ENCODE assay signal across 9 cellular contexts in genomic region chr9:106878943-106879916, GRCh38. TPM values are rescaled to one million over a fixed set of nuclear protein-coding genes. Genes with fewer than 3 reads are reported as not detected.
DNase-seq lines count a peak whose midpoint lies in the region; ATAC-seq, FAIRE-seq and TF ChIP-seq lines count a peak whose summit lies in the region.
"Had no signal": no experiment of that assay in that cellular context is flagged by ENCODE, and none has a peak within 500 bp of the region (broad histone marks: within the 10 kb centered on the region; RNA-seq: fewer than 3 reads in every experiment).

No MANE protein-coding gene starts in this region.

- H3K4me3 Mint-ChIP-seq in activated T-cell treated with anti-CD3 and anti-CD28 coated beads, Interleukin-2, amount 50 U/mL, for 72 hours = no peak overlapping the region
- H3K4me3 Mint-ChIP-seq in activated naive CD4-positive, alpha-beta T cell treated with anti-CD3 and anti-CD28 coated beads for 36 hours = no peak overlapping the region
- H3K4me3 Mint-ChIP-seq: activated B cell treated with CpG ODN at 0.5 μM for 24 hours had no signal

- H3K4me1 ChIP-seq in H1 (replicated peaks in 1 of 4; ENCODE audit: control insufficient read depth in 3 of 4, insufficient read depth in 4 of 4, low read length in 3 of 4) (peaks cover 19 to 45% (median 36%) of the 10 kb centered on the region in 4 experiments), mesodermal cell (ENCODE audit: control insufficient read depth, insufficient read depth, low read length, poor library complexity, severe bottlenecking) (peaks cover 43% of the 10 kb centered on the region)

- FAIRE-seq in H1 (lab: Jason Lieb, UNC) = no peak

- TF ChIP-seq RAD21 in H1 (IDR thresholded peaks at IDR 0.05 in 1 of 2, conservative IDR thresholded peaks at IDR 0.05 in 1 of 2; ENCODE audit: low read depth in 2 of 2, low read length in 2 of 2) = no peak

- H3K79me2 ChIP-seq in H1 (ENCODE audit: control insufficient read depth in 1 of 2, insufficient read depth in 2 of 2, low read length in 2 of 2) = peaks cover 58 to 100% of the 10 kb centered on the region in 2 experiments

- CTCF ChIA-PET in H1 (lab: Charles Lee; ENCODE audit: partially characterized antibody) = interaction anchor here (1.3 kb wide), 1 partner anchor 10 kb away, joined by 4 read pairs; no protein-coding TSS in a partner anchor
- CTCF ChIA-PET in activated naive CD4-positive, alpha-beta T cell treated with anti-CD3 and anti-CD28 coated beads for 36 hours (lab: Charles Lee) = no interaction called here

- H4K91ac ChIP-seq in H1 (replicated peaks; ENCODE audit: insufficient read length, low read length) = peak overlapping the region; percentile 81

- H3K4ac ChIP-seq in H1 (replicated peaks; ENCODE audit: insufficient read length, low read depth, low read length) = peak overlapping the region; percentile 20

- no peaks in the 10 kb centered on the region for H3K27me3 ChIP-seq in H1 (replicated peaks in 1 of 4; ENCODE audit: control insufficient read depth in 3 of 4, extremely low read depth in 1 of 4, insufficient read depth in 3 of 4, low read length in 3 of 4)

- no peak overlapping the region for H4K8ac ChIP-seq in H1 (ENCODE audit: extremely low read depth, insufficient read depth, low read length)

- peak overlapping the region; percentile 69 to 86 for H3K4me2 ChIP-seq in H1 (ENCODE audit: insufficient read depth in 1 of 2, low read depth in 2 of 2, low read length in 2 of 2)

- peaks cover 0 to 14% (median 4%) of the 10 kb centered on the region in 4 experiments; a peak in 2 of 8 replicates for H3K36me3 ChIP-seq in H1 (ENCODE audit: control insufficient read depth in 2 of 4, insufficient read depth in 4 of 4, low read length in 3 of 4)
- H3K36me3 ChIP-seq in mesodermal cell (ENCODE audit: control insufficient read depth, insufficient read depth, low read length) = peaks cover 33% of the 10 kb centered on the region

- peak; percentile 95 for DNase-seq in AG10803 (ENCODE audit: low read depth)
- peak; percentile 80 for DNase-seq in NCI-H2227 (lab: John Stamatoyannopoulos, UW; ENCODE audit: unreplicated experiment)
- DNase-seq in H1 (ENCODE audit: low read depth in 1 of 2, low spot score in 2 of 2) = no peak
- no peak for DNase-seq in activated gamma-delta T cell (lab: John Stamatoyannopoulos, UW)
- DNase-seq in activated T-cell treated with anti-CD3 and anti-CD28 coated beads, Interleukin-2, amount 50 U/mL, for 72 hours = no peak
- no peak for DNase-seq in activated naive CD4-positive, alpha-beta T cell treated with anti-CD3 and anti-CD28 coated beads for 36 hours
- no peak for DNase-seq in activated CD4-positive, alpha-beta T cell treated with anti-CD3 and anti-CD28 coated beads for 4 hours
- DNase-seq: activated B cell treated with CpG ODN at 0.5 μM for 24 hours had no signal

- POLR2A ChIA-PET in H1 (lab: Charles Lee; ENCODE audit: partially characterized antibody) = interaction anchor here (0.9 to 5.1 kb wide), 7 partner anchors 10 to 56 kb away, joined by 3 to 64 read pairs (median 4); partner anchors contain the start of gene ZNF462

- no peak overlapping the region for H3K4me3 ChIP-seq in AG10803 (ENCODE audit: low read length)
- peak overlapping the region in 2 of 4 experiments; percentile 11 to 49; a peak in 3 of 8 replicates for H3K4me3 ChIP-seq in H1 (ENCODE audit: extremely low read depth in 1 of 4, insufficient read depth in 2 of 4, low read depth in 3 of 4, low read length in 4 of 4)
- H3K4me3 ChIP-seq in mesodermal cell (ENCODE audit: extremely low read depth, insufficient read depth, low read length, poor library complexity, severe bottlenecking) = no peak overlapping the region

- H3K23ac ChIP-seq in H1 (ENCODE audit: insufficient read length) = no peak overlapping the region

- no peaks in the 10 kb centered on the region for H3K4me1 Mint-ChIP-seq in activated T-cell treated with anti-CD3 and anti-CD28 coated beads, Interleukin-2, amount 50 U/mL, for 72 hours (ENCODE audit: low read depth)
- no peaks in the 10 kb centered on the region for H3K4me1 Mint-ChIP-seq in activated naive CD4-positive, alpha-beta T cell treated with anti-CD3 and anti-CD28 coated beads for 36 hours (ENCODE audit: low read depth)
- H3K4me1 Mint-ChIP-seq: activated B cell treated with CpG ODN at 0.5 μM for 24 hours had no signal

- peak overlapping the region; percentile 93; the same call in 1 of the 2 replicates for H2BK5ac ChIP-seq in H1 (ENCODE audit: low read depth, low read length)

- H3K9me3 Mint-ChIP-seq in activated T-cell treated with anti-CD3 and anti-CD28 coated beads, Interleukin-2, amount 50 U/mL, for 72 hours = peaks cover 2 to 4% of the 10 kb centered on the region in 2 donors
- no peaks in the 10 kb centered on the region for H3K9me3 Mint-ChIP-seq in activated naive CD4-positive, alpha-beta T cell treated with anti-CD3 and anti-CD28 coated beads for 36 hours
- H3K9me3 Mint-ChIP-seq: activated B cell treated with CpG ODN at 0.5 μM for 24 hours had no signal

- peak overlapping the region; percentile 12 for H4K5ac ChIP-seq in H1 (ENCODE audit: insufficient read length, low read depth, low read length)

- peaks cover 5% of the 10 kb centered on the region; the same call in 1 of the 2 replicates for H3K23me2 ChIP-seq in H1 (ENCODE audit: low read depth, low read length)

- H3K27ac ChIP-seq in H1 (ENCODE audit: low read depth, low read length) (peak overlapping the region; percentile 1; the same call in 1 of the 2 replicates), mesodermal cell (ENCODE audit: low read depth, low read length, severe bottlenecking) (peak overlapping the region; percentile 36)

- no peak overlapping the region for H3K9ac ChIP-seq in H1 (replicated peaks in 1 of 4; ENCODE audit: extremely low read depth in 1 of 4, low read depth in 3 of 4, low read length in 3 of 4)

- TF ChIP-seq POLR2A in H1 (IDR thresholded peaks at IDR 0.05; ENCODE audit: control extremely low read depth in 1 of 2, low read depth in 2 of 2, low read length in 2 of 2) = no peak

- peaks cover 3% of the 10 kb centered on the region; the same call in 1 of the 2 replicates for H3K79me1 ChIP-seq in H1 (ENCODE audit: low read depth, low read length)

- H4K20me1 ChIP-seq in H1 (replicated peaks in 1 of 2; ENCODE audit: control insufficient read depth in 1 of 2, insufficient read depth in 2 of 2, low read length in 2 of 2) = peaks cover 15 to 27% of the 10 kb centered on the region in 2 experiments

- WGBS in H1 (ENCODE audit: extremely low coverage in 1 of 2, insufficient coverage in 1 of 2, insufficient read length in 1 of 2, insufficient replicate concordance in 2 of 2, low coverage in 1 of 2, low lambda C conversion rate in 2 of 2, missing lambda C conversion rate in 1 of 2), 2 experiments = 63% methylated on average over 7 of the region's 7 CpGs; no CpG with 5 or more reads in 1 of the 2 experiments
- 55 to 64% methylated on average over 5 to 6 of the region's 7 CpGs for WGBS in mesodermal cell (ENCODE audit: insufficient coverage in 2 of 2), 2 experiments

- peak overlapping the region; percentile 94 for H2BK20ac ChIP-seq in H1 (ENCODE audit: low read length)

- no peak for TF ChIP-seq EP300 in H1 (IDR thresholded peaks at IDR 0.05; ENCODE audit: borderline replicate concordance in 1 of 2, low read depth in 2 of 2, low read length in 2 of 2)

- H3K36me3 Mint-ChIP-seq in activated T-cell treated with anti-CD3 and anti-CD28 coated beads, Interleukin-2, amount 50 U/mL, for 72 hours (ENCODE audit: insufficient read depth in 2 of 2) = peaks cover 0 to 1% of the 10 kb centered on the region in 2 donors
- no peaks in the 10 kb centered on the region for H3K36me3 Mint-ChIP-seq in activated naive CD4-positive, alpha-beta T cell treated with anti-CD3 and anti-CD28 coated beads for 36 hours (ENCODE audit: low read depth)

- TF ChIP-seq CTCF in AG10803 (conservative IDR thresholded peaks at IDR 0.05; ENCODE audit: low read length) (no peak), H1 (IDR thresholded peaks at IDR 0.05; ENCODE audit: control extremely low read depth in 1 of 3, insufficient read depth in 1 of 3, low read depth in 1 of 3, low read length in 3 of 3) (no peak)

- H3K14ac ChIP-seq in H1 (ENCODE audit: insufficient read length) = no peak overlapping the region

- ATAC-seq in activated T-cell treated with anti-CD3 and anti-CD28 coated beads, Interleukin-2, amount 50 U/mL, for 72 hours (replicated peaks in 1 of 2) = no peak

- H2AFZ ChIP-seq in H1 (ENCODE audit: low read length) = no peak overlapping the region

- peak overlapping the region; percentile 96 for H2BK12ac ChIP-seq in H1 (ENCODE audit: low read depth, low read length)

- H3K18ac ChIP-seq in H1 (ENCODE audit: extremely low read depth, low read length) = peak overlapping the region; percentile 92

- H2BK120ac ChIP-seq in H1 (replicated peaks; ENCODE audit: low read depth, low read length) = peak overlapping the region; percentile 81

- intact Hi-C loops in activated naive CD4-positive, alpha-beta T cell treated with anti-CD3 and anti-CD28 coated beads for 36 hours (cut with micrococcal nuclease) = no loop called here

- H3K27me3 Mint-ChIP-seq in activated T-cell treated with anti-CD3 and anti-CD28 coated beads, Interleukin-2, amount 50 U/mL, for 72 hours (ENCODE audit: low read depth) = no peaks in the 10 kb centered on the region
- H3K27me3 Mint-ChIP-seq in activated naive CD4-positive, alpha-beta T cell treated with anti-CD3 and anti-CD28 coated beads for 36 hours (ENCODE audit: low read depth) = no peaks in the 10 kb centered on the region

- no peak overlapping the region for H3K56ac ChIP-seq in H1 (replicated peaks; ENCODE audit: insufficient read length, low read depth, low read length)

- H3K9me3 ChIP-seq in H1 (ENCODE audit: insufficient read depth in 2 of 2, low read depth in 1 of 2, low read length in 1 of 2) = no peaks in the 10 kb centered on the region
- no peaks in the 10 kb centered on the region for H3K9me3 ChIP-seq in mesodermal cell (ENCODE audit: control insufficient read depth, low read length)

- no peak overlapping the region for H2BK15ac ChIP-seq in H1 (ENCODE audit: low read length)

- peak overlapping the region; percentile 84 for H2AK5ac ChIP-seq in H1 (ENCODE audit: low read depth, low read length)

- H3K27ac Mint-ChIP-seq in activated T-cell treated with anti-CD3 and anti-CD28 coated beads, Interleukin-2, amount 50 U/mL, for 72 hours = no peak overlapping the region
- H3K27ac Mint-ChIP-seq in activated naive CD4-positive, alpha-beta T cell treated with anti-CD3 and anti-CD28 coated beads for 36 hours = no peak overlapping the region
- H3K27ac Mint-ChIP-seq: activated B cell treated with CpG ODN at 0.5 μM for 24 hours had no signal

RNA-seq across cellular contexts. Expression of gene ZNF462, which starts 16.3 kb away (rescaled TPM):
- total RNA-seq in H1 (2021; fragmentation: NEBNext Ultra II Directional; extraction: Animal tissue kit (Norgen Biotek cat#: 25700)) = 154 and 163 TPM in 2 replicates
- polyA plus RNA-seq in H1 (2011; rRNA removed) = 27.6 and 30.0 TPM in 2 replicates
- polyA plus RNA-seq in H1 (2011; cell fraction: cytosol; rRNA removed) = 19.4 TPM
- 68.7 TPM for polyA plus RNA-seq in H1 (2011; cell fraction: nucleus; rRNA removed)
- polyA plus RNA-seq in H1 (2012, experiment 1 of 2) = 38.1 to 50.1 TPM (median 44.2 TPM) in 4 replicates
- 2.1 TPM for polyA plus RNA-seq in H1 (2012, experiment 2 of 2)
- 32.5 TPM for polyA plus RNA-seq in H1 (2013, experiment 1 of 2)
- 27.3 TPM for polyA plus RNA-seq in H1 (2013, experiment 2 of 2)
- polyA minus RNA-seq in H1 (2011; rRNA and poly(A)+ RNA removed) = 160 and 209 TPM in 2 replicates
- 116 TPM for polyA minus RNA-seq in H1 (2011; cell fraction: cytosol; rRNA and poly(A)+ RNA removed)
- 263 TPM for polyA minus RNA-seq in H1 (2011; cell fraction: nucleus; rRNA and poly(A)+ RNA removed)
- polyA plus RNA-seq in mesodermal cell (2013, experiment 1 of 2) = 24.0 TPM
- polyA plus RNA-seq in mesodermal cell (2013, experiment 2 of 2) = 22.5 TPM
- total RNA-seq in activated T-cell treated with anti-CD3 and anti-CD28 coated beads, Interleukin-2, amount 50 U/mL, for 72 hours = under 1 TPM; 0.36 to 0.76 TPM
- total RNA-seq in activated naive CD4-positive, alpha-beta T cell treated with anti-CD3 and anti-CD28 coated beads for 36 hours = under 1 TPM; 0.33 to 0.40 TPM
- total RNA-seq: activated B cell treated with CpG ODN at 0.5 μM for 24 hours had no signal

Comparison
In these comparisons a context has a peak if more than half of its experiments do, and no peak if none do; other contexts are left out.
1. DNase-seq: peak in AG10803 (single experiment) and NCI-H2227 (single experiment); none in H1 (0 of 2), activated gamma-delta T cell (single experiment), activated T-cell treated with anti-CD3 and anti-CD28 coated beads, Interleukin-2, amount 50 U/mL, for 72 hours (0 of 2), activated naive CD4-positive, alpha-beta T cell treated with anti-CD3 and anti-CD28 coated beads for 36 hours (single experiment) and activated CD4-positive, alpha-beta T cell treated with anti-CD3 and anti-CD28 coated beads for 4 hours (0 of 2).
2. RNA of gene ZNF462, which starts 16.3 kb away (total RNA-seq): 154 to 163 TPM in H1; 0.36 to 0.76 TPM in activated T-cell treated with anti-CD3 and anti-CD28 coated beads, Interleukin-2, amount 50 U/mL, for 72 hours and 0.33 to 0.40 TPM in activated naive CD4-positive, alpha-beta T cell treated with anti-CD3 and anti-CD28 coated beads for 36 hours; every median in the first group is over 10 times any median in the second.